1 cellular context compared by ENCODE assay signal in the genomic region with DNA sequence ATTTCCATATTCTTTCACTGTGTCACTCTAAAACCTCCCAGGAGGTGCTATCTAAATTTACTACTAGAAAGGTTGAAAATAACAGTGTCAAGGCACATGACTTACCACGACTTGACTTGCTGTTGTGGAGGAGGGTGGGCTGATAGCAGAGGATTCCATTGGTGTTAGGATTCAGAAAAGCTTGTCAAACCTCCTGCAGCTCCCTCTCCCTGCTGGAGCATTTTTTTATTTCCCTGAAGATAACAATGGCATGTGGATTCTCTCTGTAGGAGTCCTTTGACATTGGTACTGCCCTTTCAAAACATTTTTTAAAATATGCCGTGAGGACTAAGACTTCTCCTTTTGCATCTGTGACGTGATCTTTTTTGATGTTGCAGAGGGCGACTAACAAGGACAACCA.
TF ChIP-seq lines count a peak whose summit lies in the region.

No MANE protein-coding gene starts in this region.

TF ChIP-seq in H1, 55 proteins besides CTCF, POLR2A, EP300 and RAD21:
- TF ChIP-seq SP1 (IDR thresholded peaks at IDR 0.05; ENCODE audit: low read depth, low read length), result 0 out of 2 replicates have a peak, but pooled peaks have one; percentile 23
- TF ChIP-seq, protein P1, sequence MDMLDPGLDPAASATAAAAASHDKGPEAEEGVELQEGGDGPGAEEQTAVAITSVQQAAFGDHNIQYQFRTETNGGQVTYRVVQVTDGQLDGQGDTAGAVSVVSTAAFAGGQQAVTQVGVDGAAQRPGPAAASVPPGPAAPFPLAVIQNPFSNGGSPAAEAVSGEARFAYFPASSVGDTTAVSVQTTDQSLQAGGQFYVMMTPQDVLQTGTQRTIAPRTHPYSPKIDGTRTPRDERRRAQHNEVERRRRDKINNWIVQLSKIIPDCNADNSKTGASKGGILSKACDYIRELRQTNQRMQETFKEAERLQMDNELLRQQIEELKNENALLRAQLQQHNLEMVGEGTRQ (IDR thresholded peaks at IDR 0.05; ENCODE audit: low read length), result no peak
- peak; percentile 37 to 55; a peak in 1 of 4 replicates for TF ChIP-seq HDAC2 (IDR thresholded peaks at IDR 0.05; ENCODE audit: borderline replicate concordance in 1 of 2, low read depth in 2 of 2, low read length in 2 of 2)
- TF ChIP-seq, protein P2, sequence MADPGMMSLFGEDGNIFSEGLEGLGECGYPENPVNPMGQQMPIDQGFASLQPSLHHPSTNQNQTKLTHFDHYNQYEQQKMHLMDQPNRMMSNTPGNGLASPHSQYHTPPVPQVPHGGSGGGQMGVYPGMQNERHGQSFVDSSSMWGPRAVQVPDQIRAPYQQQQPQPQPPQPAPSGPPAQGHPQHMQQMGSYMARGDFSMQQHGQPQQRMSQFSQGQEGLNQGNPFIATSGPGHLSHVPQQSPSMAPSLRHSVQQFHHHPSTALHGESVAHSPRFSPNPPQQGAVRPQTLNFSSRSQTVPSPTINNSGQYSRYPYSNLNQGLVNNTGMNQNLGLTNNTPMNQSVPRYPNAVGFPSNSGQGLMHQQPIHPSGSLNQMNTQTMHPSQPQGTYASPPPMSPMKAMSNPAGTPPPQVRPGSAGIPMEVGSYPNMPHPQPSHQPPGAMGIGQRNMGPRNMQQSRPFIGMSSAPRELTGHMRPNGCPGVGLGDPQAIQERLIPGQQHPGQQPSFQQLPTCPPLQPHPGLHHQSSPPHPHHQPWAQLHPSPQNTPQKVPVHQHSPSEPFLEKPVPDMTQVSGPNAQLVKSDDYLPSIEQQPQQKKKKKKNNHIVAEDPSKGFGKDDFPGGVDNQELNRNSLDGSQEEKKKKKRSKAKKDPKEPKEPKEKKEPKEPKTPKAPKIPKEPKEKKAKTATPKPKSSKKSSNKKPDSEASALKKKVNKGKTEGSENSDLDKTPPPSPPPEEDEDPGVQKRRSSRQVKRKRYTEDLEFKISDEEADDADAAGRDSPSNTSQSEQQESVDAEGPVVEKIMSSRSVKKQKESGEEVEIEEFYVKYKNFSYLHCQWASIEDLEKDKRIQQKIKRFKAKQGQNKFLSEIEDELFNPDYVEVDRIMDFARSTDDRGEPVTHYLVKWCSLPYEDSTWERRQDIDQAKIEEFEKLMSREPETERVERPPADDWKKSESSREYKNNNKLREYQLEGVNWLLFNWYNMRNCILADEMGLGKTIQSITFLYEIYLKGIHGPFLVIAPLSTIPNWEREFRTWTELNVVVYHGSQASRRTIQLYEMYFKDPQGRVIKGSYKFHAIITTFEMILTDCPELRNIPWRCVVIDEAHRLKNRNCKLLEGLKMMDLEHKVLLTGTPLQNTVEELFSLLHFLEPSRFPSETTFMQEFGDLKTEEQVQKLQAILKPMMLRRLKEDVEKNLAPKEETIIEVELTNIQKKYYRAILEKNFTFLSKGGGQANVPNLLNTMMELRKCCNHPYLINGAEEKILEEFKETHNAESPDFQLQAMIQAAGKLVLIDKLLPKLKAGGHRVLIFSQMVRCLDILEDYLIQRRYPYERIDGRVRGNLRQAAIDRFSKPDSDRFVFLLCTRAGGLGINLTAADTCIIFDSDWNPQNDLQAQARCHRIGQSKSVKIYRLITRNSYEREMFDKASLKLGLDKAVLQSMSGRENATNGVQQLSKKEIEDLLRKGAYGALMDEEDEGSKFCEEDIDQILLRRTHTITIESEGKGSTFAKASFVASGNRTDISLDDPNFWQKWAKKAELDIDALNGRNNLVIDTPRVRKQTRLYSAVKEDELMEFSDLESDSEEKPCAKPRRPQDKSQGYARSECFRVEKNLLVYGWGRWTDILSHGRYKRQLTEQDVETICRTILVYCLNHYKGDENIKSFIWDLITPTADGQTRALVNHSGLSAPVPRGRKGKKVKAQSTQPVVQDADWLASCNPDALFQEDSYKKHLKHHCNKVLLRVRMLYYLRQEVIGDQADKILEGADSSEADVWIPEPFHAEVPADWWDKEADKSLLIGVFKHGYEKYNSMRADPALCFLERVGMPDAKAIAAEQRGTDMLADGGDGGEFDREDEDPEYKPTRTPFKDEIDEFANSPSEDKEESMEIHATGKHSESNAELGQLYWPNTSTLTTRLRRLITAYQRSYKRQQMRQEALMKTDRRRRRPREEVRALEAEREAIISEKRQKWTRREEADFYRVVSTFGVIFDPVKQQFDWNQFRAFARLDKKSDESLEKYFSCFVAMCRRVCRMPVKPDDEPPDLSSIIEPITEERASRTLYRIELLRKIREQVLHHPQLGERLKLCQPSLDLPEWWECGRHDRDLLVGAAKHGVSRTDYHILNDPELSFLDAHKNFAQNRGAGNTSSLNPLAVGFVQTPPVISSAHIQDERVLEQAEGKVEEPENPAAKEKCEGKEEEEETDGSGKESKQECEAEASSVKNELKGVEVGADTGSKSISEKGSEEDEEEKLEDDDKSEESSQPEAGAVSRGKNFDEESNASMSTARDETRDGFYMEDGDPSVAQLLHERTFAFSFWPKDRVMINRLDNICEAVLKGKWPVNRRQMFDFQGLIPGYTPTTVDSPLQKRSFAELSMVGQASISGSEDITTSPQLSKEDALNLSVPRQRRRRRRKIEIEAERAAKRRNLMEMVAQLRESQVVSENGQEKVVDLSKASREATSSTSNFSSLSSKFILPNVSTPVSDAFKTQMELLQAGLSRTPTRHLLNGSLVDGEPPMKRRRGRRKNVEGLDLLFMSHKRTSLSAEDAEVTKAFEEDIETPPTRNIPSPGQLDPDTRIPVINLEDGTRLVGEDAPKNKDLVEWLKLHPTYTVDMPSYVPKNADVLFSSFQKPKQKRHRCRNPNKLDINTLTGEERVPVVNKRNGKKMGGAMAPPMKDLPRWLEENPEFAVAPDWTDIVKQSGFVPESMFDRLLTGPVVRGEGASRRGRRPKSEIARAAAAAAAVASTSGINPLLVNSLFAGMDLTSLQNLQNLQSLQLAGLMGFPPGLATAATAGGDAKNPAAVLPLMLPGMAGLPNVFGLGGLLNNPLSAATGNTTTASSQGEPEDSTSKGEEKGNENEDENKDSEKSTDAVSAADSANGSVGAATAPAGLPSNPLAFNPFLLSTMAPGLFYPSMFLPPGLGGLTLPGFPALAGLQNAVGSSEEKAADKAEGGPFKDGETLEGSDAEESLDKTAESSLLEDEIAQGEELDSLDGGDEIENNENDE (IDR thresholded peaks at IDR 0.05; ENCODE audit: insufficient replicate concordance, low read length), result peak; percentile 67
- TF ChIP-seq EZH2 (IDR thresholded peaks at IDR 0.05; ENCODE audit: low read depth, low read length, severe bottlenecking), result no peak
